18 cellular contexts compared by ENCODE assay signal in the genomic region with DNA sequence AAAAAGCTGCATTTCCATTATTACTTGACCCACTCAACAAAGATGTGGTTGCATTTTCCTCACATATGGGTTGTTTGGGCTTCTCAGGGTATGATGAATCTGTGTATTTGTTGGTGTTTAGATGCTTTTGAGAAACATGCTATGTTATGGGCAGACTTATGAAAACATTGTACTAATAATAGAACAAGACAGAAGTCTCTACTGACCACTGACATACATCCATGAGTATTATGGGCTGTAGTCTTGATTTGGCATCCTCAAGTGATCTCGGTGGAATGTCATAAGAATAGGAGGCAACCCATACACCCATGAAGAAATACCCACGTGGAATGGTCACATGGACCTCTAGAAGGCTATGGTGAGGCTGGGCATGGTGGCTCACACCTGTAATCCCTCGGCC. TPM values are rescaled to one million over a fixed set of nuclear protein-coding genes. Genes with fewer than 3 reads are reported as not detected.
DNase-seq lines count a peak whose midpoint lies in the region; ATAC-seq and TF ChIP-seq lines count a peak whose summit lies in the region.
"Had no signal": no experiment of that assay in that cellular context is flagged by ENCODE, and none has a peak within 500 bp of the region (broad histone marks: within the 10 kb centered on the region; RNA-seq: fewer than 3 reads in every experiment).

No MANE protein-coding gene starts in this region.

- H3K9me3 Mint-ChIP-seq in nephron progenitor cell, result no peaks in the 10 kb centered on the region
- no peaks in the 10 kb centered on the region for H3K9me3 Mint-ChIP-seq in CD8-positive, alpha-beta T cell

- 60 to 78% methylated on average over 3 of the region's 3 CpGs for WGBS in transverse colon (ENCODE audit: low coverage in 1 of 2), 2 donors

- H3K4me1 Mint-ChIP-seq in nephron progenitor cell, result peaks cover 10% of the 10 kb centered on the region
- H3K4me1 Mint-ChIP-seq in CD8-positive, alpha-beta T cell (ENCODE audit: low read depth), result no peaks in the 10 kb centered on the region
- H3K4me1 Mint-ChIP-seq: CD4-positive, CD25-positive, alpha-beta regulatory T cell had no signal

- DNase-seq in amniotic epithelial cell (ENCODE audit: low read depth) (peak; percentile 17), nephron progenitor cell (no peak), gastrocnemius medialis (no peak), transverse colon (no peak)
- no peak for DNase-seq in CD8-positive, alpha-beta T cell
- DNase-seq: ACHN; BE2C; C1 segment of cervical spinal cord; Caco-2; CD4-positive, CD25-positive, alpha-beta regulatory T cell; DMS153; DMS79; GDM1; GM23248 had no signal

- no peaks in the 10 kb centered on the region for H3K9me3 ChIP-seq in gastrocnemius medialis
- no peaks in the 10 kb centered on the region for H3K9me3 ChIP-seq in transverse colon
- no peaks in the 10 kb centered on the region for H3K9me3 ChIP-seq in CD8-positive, alpha-beta T cell (ENCODE audit: low read length)
- H3K9me3 ChIP-seq: BE2C, Caco-2 had no signal

- POLR2A ChIA-PET in CD8-positive, alpha-beta T cell (lab: Charles Lee), result no interaction called here

- peaks cover 5 to 12% of the 10 kb centered on the region in 2 donors for H3K4me1 ChIP-seq in gastrocnemius medialis
- H3K4me1 ChIP-seq in transverse colon, result peaks cover 0 to 7% (median 0%) of the 10 kb centered on the region in 4 donors
- H3K4me1 ChIP-seq in CD8-positive, alpha-beta T cell (ENCODE audit: insufficient read depth, low read length), result no peaks in the 10 kb centered on the region
- H3K4me1 ChIP-seq: BE2C, Caco-2 had no signal

- intact Hi-C loops in gastrocnemius medialis (cut with DNase I; ENCODE audit: low total_unique reads) (loop anchor here (2.0 kb wide), 1 partner anchor 23 kb away; no protein-coding TSS in a partner anchor), transverse colon (cut with DNase I; ENCODE audit: low total_unique reads) (no loop called here)
- intact Hi-C loops in CD8-positive, alpha-beta T cell (cut with DNase I, micrococcal nuclease), result no loop called here

- H3K27me3 Mint-ChIP-seq in nephron progenitor cell (ENCODE audit: low read depth, poor library complexity), result no peaks in the 10 kb centered on the region
- H3K27me3 Mint-ChIP-seq in CD8-positive, alpha-beta T cell (ENCODE audit: low read depth), result no peaks in the 10 kb centered on the region
- H3K27me3 Mint-ChIP-seq: CD4-positive, CD25-positive, alpha-beta regulatory T cell had no signal

- H3K36me3 Mint-ChIP-seq in nephron progenitor cell (ENCODE audit: low read depth), result no peaks in the 10 kb centered on the region
- H3K36me3 Mint-ChIP-seq in CD8-positive, alpha-beta T cell, result no peaks in the 10 kb centered on the region
- H3K36me3 Mint-ChIP-seq: CD4-positive, CD25-positive, alpha-beta regulatory T cell had no signal

- no peaks in the 10 kb centered on the region for H3K36me3 ChIP-seq in gastrocnemius medialis
- H3K36me3 ChIP-seq in transverse colon, result no peaks in the 10 kb centered on the region
- H3K36me3 ChIP-seq in CD8-positive, alpha-beta T cell (ENCODE audit: insufficient read depth, low read length), result no peaks in the 10 kb centered on the region
- H3K36me3 ChIP-seq: BE2C had no signal

- ATAC-seq in gastrocnemius medialis (peak; percentile 54 to 63), GM18870 (IDR thresholded peaks at IDR 0.05; ENCODE audit: unreplicated experiment) (no peak), GM21717 (IDR thresholded peaks at IDR 0.05; ENCODE audit: unreplicated experiment) (no peak), GM21528 (IDR thresholded peaks at IDR 0.05; ENCODE audit: low FRiP score, unreplicated experiment) (no peak)
- no peak for ATAC-seq in CD8-positive, alpha-beta T cell

- TF ChIP-seq POLR2A in gastrocnemius medialis (IDR thresholded peaks at IDR 0.05), result no peak
- TF ChIP-seq POLR2A in transverse colon (IDR thresholded peaks at IDR 0.05), result no peak

- TF ChIP-seq CTCF in nephron progenitor cell (IDR thresholded peaks at IDR 0.05) (no peak), gastrocnemius medialis (IDR thresholded peaks at IDR 0.05 in 4 of 5, conservative IDR thresholded peaks at IDR 0.05 in 1 of 5) (no peak), transverse colon (IDR thresholded peaks at IDR 0.05) (no peak)
- no peak for TF ChIP-seq CTCF in CD8-positive, alpha-beta T cell (IDR thresholded peaks at IDR 0.05)

- no peak overlapping the region for H3K4me3 Mint-ChIP-seq in nephron progenitor cell
- no peak overlapping the region for H3K4me3 Mint-ChIP-seq in CD8-positive, alpha-beta T cell
- H3K4me3 Mint-ChIP-seq: CD4-positive, CD25-positive, alpha-beta regulatory T cell had no signal

- peak overlapping the region; percentile 66 to 85 (median 75) for H3K27ac ChIP-seq in gastrocnemius medialis
- H3K27ac ChIP-seq in transverse colon, result peak overlapping the region; percentile 29 to 62 (median 39)
- H3K27ac ChIP-seq in CD8-positive, alpha-beta T cell (ENCODE audit: low read depth, low read length), result no peak overlapping the region
- H3K27ac ChIP-seq: GM23248, KMS-11 had no signal

- H3K4me3 ChIP-seq in gastrocnemius medialis, result no peak overlapping the region
- H3K4me3 ChIP-seq in transverse colon, result no peak overlapping the region
- no peak overlapping the region for H3K4me3 ChIP-seq in CD8-positive, alpha-beta T cell (ENCODE audit: low read depth, low read length)
- H3K4me3 ChIP-seq: GM23248 had no signal

- TF ChIP-seq EP300 in transverse colon (IDR thresholded peaks at IDR 0.05; ENCODE audit: low read depth), result no peak

- in situ Hi-C loops in gastrocnemius medialis (cut with MboI; ENCODE audit: low sequenced_read_pairs in 4 of 4) (no loop called here), transverse colon (cut with MboI; ENCODE audit: low pct_ligation_motif_present in 1 of 4, low pct_unique_long_range_greater_than_20kb in 1 of 4, low sequenced_read_pairs in 3 of 4) (no loop called here)

- H3K27me3 ChIP-seq in gastrocnemius medialis, result no peaks in the 10 kb centered on the region
- H3K27me3 ChIP-seq in transverse colon, result no peaks in the 10 kb centered on the region
- no peaks in the 10 kb centered on the region for H3K27me3 ChIP-seq in CD8-positive, alpha-beta T cell (ENCODE audit: insufficient read depth, low read length)
- H3K27me3 ChIP-seq: BE2C had no signal

- H3K27ac Mint-ChIP-seq in nephron progenitor cell, result peak overlapping the region; percentile 75
- H3K27ac Mint-ChIP-seq in CD8-positive, alpha-beta T cell, result no peak overlapping the region

- CTCF ChIA-PET in CD8-positive, alpha-beta T cell (lab: Charles Lee), result no interaction called here

RNA-seq across cellular contexts. Expression of a gene that starts 36.3 kb away (rescaled TPM):
- 10 to 100 TPM in 2 of 4 donors, 1 to 10 TPM in 2; 5.4 to 16.2 (median 11.9) TPM for total RNA-seq in gastrocnemius medialis
- 10 to 100 TPM; 15.8 to 26.0 (median 23.8) TPM for total RNA-seq in transverse colon
- total RNA-seq in CD8-positive, alpha-beta T cell, result 1 to 10 TPM; 3.3 to 3.4 TPM

Comparison
In these comparisons a context has a peak if more than half of its experiments do, and no peak if none do; other contexts are left out.
1. ATAC-seq: peak in gastrocnemius medialis (2 of 2); none in GM18870 (single experiment), CD8-positive, alpha-beta T cell (single experiment), GM21717 (single experiment) and GM21528 (single experiment).